1 cellular context compared by ENCODE assay signal in the genomic region with DNA sequence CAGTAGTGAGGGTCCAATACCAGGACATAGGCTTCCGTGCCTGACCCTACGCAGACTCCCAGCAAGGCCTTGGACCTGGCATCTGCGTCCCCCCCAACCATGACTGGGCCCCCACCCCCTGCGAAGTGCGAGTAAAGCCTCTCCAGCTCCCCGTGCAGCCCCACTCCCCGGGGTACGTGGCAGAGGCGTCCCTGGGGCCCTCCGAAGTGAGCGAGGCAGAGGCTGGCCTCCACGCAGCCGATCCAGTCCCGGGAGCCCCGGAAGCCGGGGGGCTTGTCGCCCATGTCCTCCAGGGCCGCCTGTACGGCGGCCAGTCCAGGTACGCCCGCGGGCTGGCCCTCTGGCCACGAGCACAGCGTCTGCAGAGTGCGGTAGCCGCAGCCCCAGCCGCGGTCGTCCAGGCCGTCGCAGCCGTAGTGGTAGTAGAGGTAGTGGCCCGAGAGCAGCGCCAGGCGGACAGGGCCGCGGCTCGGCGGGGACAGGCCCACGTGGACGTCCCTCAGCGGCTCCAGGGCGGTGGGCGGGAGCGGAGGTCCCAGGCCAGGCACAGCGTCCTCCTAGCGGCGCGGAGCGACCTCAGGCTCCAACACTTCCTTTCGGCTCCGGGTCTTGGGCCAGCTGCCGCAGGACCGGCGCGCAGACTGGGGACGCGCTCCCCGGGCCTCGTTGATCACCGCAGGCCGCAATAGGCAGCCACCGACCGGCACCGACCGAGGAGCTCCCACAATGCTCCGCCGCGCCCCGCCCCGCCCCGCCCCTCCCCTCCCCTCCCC.
TF ChIP-seq lines count a peak whose summit lies in the region.

A gene (minus strand): TSS at position 728 of the 773 bp plus-strand sequence. CDS start 444 bp downstream, at position 284.

TF ChIP-seq in HepG2, 621 proteins besides CTCF, POLR2A, EP300 and RAD21 (continued from another document and continues in another):
- TF ChIP-seq, protein P1, sequence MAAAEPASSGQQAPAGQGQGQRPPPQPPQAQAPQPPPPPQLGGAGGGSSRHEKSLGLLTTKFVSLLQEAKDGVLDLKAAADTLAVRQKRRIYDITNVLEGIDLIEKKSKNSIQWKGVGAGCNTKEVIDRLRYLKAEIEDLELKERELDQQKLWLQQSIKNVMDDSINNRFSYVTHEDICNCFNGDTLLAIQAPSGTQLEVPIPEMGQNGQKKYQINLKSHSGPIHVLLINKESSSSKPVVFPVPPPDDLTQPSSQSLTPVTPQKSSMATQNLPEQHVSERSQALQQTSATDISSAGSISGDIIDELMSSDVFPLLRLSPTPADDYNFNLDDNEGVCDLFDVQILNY (CRISPR knock-in tag; conservative IDR thresholded peaks at IDR 0.05): peak; percentile 69
- TF ChIP-seq BCL6 (CRISPR knock-in tag; IDR thresholded peaks at IDR 0.05): peak; percentile 39; the same call in 1 of the 2 replicates
- TF ChIP-seq ZIK1 (CRISPR knock-in tag; IDR thresholded peaks at IDR 0.05; ENCODE audit: borderline replicate concordance, low read depth): 0 out of 2 replicates have a peak, but pooled peaks have one; percentile 74
- 0 out of 2 replicates have a peak, but pooled peaks have one; percentile 21 for TF ChIP-seq ZNF263 (CRISPR knock-in tag; IDR thresholded peaks at IDR 0.05)
- TF ChIP-seq, protein P2, sequence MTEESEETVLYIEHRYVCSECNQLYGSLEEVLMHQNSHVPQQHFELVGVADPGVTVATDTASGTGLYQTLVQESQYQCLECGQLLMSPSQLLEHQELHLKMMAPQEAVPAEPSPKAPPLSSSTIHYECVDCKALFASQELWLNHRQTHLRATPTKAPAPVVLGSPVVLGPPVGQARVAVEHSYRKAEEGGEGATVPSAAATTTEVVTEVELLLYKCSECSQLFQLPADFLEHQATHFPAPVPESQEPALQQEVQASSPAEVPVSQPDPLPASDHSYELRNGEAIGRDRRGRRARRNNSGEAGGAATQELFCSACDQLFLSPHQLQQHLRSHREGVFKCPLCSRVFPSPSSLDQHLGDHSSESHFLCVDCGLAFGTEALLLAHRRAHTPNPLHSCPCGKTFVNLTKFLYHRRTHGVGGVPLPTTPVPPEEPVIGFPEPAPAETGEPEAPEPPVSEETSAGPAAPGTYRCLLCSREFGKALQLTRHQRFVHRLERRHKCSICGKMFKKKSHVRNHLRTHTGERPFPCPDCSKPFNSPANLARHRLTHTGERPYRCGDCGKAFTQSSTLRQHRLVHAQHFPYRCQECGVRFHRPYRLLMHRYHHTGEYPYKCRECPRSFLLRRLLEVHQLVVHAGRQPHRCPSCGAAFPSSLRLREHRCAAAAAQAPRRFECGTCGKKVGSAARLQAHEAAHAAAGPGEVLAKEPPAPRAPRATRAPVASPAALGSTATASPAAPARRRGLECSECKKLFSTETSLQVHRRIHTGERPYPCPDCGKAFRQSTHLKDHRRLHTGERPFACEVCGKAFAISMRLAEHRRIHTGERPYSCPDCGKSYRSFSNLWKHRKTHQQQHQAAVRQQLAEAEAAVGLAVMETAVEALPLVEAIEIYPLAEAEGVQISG (CRISPR knock-in tag; IDR thresholded peaks at IDR 0.05): peak; percentile 72; the same call in 1 of the 2 replicates
- peak; percentile 92; the same call in 1 of the 2 replicates for TF ChIP-seq ZNF772 (CRISPR knock-in tag; IDR thresholded peaks at IDR 0.05)
- TF ChIP-seq ZNF530 (CRISPR knock-in tag; IDR thresholded peaks at IDR 0.05; ENCODE audit: low read depth): peak; percentile 61; the same call in 1 of the 2 replicates
- TF ChIP-seq TP53 (CRISPR knock-in tag; conservative IDR thresholded peaks at IDR 0.05): no peak
- no peak for TF ChIP-seq MLLT10 (CRISPR knock-in tag; IDR thresholded peaks at IDR 0.05)
- peak; percentile 66; the same call in 1 of the 2 replicates for TF ChIP-seq RFXAP (CRISPR knock-in tag; IDR thresholded peaks at IDR 0.05; ENCODE audit: borderline replicate concordance)
- 0 out of 2 replicates have a peak, but pooled peaks have one; percentile 53 for TF ChIP-seq POLR2AphosphoS5 (IDR thresholded peaks at IDR 0.05; ENCODE audit: low read depth, low read length)
- TF ChIP-seq MED8 (CRISPR knock-in tag; IDR thresholded peaks at IDR 0.05; ENCODE audit: insufficient replicate concordance): peak; percentile 69
- peak; percentile 88 for TF ChIP-seq ARNT2 (CRISPR knock-in tag; IDR thresholded peaks at IDR 0.05; ENCODE audit: low read depth)
- no peak for TF ChIP-seq DPF2 (CRISPR knock-in tag; IDR thresholded peaks at IDR 0.05; ENCODE audit: borderline replicate concordance, low read depth)
- no peak for TF ChIP-seq ZNF589 (CRISPR knock-in tag; conservative IDR thresholded peaks at IDR 0.05)
- TF ChIP-seq, protein P3, sequence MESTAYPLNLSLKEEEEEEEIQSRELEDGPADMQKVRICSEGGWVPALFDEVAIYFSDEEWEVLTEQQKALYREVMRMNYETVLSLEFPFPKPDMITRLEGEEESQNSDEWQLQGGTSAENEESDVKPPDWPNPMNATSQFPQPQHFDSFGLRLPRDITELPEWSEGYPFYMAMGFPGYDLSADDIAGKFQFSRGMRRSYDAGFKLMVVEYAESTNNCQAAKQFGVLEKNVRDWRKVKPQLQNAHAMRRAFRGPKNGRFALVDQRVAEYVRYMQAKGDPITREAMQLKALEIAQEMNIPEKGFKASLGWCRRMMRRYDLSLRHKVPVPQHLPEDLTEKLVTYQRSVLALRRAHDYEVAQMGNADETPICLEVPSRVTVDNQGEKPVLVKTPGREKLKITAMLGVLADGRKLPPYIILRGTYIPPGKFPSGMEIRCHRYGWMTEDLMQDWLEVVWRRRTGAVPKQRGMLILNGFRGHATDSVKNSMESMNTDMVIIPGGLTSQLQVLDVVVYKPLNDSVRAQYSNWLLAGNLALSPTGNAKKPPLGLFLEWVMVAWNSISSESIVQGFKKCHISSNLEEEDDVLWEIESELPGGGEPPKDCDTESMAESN (CRISPR knock-in tag; conservative IDR thresholded peaks at IDR 0.05): peak; percentile 90
- peak; percentile 93 for TF ChIP-seq KDM5B (CRISPR knock-in tag; IDR thresholded peaks at IDR 0.05; ENCODE audit: borderline replicate concordance)
- TF ChIP-seq TAF1 (CRISPR knock-in tag; IDR thresholded peaks at IDR 0.05): peak; percentile 83; the same call in 1 of the 2 replicates
- TF ChIP-seq, protein P4, sequence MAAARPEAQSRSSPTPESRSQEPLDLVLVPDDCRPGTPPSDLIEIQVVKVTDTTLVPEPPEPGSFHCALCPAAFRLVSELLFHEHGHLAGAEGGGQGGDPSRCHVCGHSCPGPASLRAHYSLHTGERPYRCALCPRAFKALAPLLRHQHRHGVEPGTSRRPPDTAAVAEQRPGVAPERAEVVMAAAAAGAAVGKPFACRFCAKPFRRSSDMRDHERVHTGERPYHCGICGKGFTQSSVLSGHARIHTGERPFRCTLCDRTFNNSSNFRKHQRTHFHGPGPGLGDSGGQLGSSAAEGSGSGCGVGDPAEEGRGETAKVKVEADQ (CRISPR knock-in tag; IDR thresholded peaks at IDR 0.05; ENCODE audit: borderline replicate concordance): no peak
- peak; percentile 10; the same call in 1 of the 2 replicates for TF ChIP-seq RXRB (CRISPR knock-in tag; IDR thresholded peaks at IDR 0.05; ENCODE audit: borderline replicate concordance)
- TF ChIP-seq ZFP90 (CRISPR knock-in tag; IDR thresholded peaks at IDR 0.05; ENCODE audit: borderline replicate concordance): peak; percentile 52; the same call in 1 of the 2 replicates
- peak; percentile 11 for TF ChIP-seq RBM39 (IDR thresholded peaks at IDR 0.05; ENCODE audit: low read depth, low read length, poor library complexity, severe bottlenecking)
- TF ChIP-seq ERF (CRISPR knock-in tag; IDR thresholded peaks at IDR 0.05): peak; percentile 74
- TF ChIP-seq PHF5A (CRISPR knock-in tag; IDR thresholded peaks at IDR 0.05; ENCODE audit: low read depth, unreplicated experiment): no peak
- no peak for TF ChIP-seq XRCC5 (optimal IDR thresholded peaks at IDR 0.05; ENCODE audit: low read length)
- no peak for TF ChIP-seq ZNF354B (CRISPR knock-in tag; IDR thresholded peaks at IDR 0.05)
- peak; percentile 96 for TF ChIP-seq PHF8 (CRISPR knock-in tag; IDR thresholded peaks at IDR 0.05)
- TF ChIP-seq CBFB (CRISPR knock-in tag; IDR thresholded peaks at IDR 0.05): peak; percentile 63
- TF ChIP-seq, protein P5, sequence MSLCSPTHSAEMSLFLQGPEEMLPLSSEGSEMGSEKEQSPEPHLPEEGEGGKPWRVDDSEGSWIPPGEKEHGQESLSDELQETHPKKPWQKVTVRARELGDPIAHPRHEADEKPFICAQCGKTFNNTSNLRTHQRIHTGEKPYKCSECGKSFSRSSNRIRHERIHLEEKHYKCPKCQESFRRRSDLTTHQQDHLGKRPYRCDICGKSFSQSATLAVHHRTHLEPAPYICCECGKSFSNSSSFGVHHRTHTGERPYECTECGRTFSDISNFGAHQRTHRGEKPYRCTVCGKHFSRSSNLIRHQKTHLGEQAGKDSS (CRISPR knock-in tag; IDR thresholded peaks at IDR 0.05; ENCODE audit: borderline replicate concordance, low read depth): 0 out of 2 replicates have a peak, but pooled peaks have one; percentile 24
- TF ChIP-seq, protein P6, sequence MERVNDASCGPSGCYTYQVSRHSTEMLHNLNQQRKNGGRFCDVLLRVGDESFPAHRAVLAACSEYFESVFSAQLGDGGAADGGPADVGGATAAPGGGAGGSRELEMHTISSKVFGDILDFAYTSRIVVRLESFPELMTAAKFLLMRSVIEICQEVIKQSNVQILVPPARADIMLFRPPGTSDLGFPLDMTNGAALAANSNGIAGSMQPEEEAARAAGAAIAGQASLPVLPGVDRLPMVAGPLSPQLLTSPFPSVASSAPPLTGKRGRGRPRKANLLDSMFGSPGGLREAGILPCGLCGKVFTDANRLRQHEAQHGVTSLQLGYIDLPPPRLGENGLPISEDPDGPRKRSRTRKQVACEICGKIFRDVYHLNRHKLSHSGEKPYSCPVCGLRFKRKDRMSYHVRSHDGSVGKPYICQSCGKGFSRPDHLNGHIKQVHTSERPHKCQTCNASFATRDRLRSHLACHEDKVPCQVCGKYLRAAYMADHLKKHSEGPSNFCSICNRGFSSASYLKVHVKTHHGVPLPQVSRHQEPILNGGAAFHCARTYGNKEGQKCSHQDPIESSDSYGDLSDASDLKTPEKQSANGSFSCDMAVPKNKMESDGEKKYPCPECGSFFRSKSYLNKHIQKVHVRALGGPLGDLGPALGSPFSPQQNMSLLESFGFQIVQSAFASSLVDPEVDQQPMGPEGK (CRISPR knock-in tag; IDR thresholded peaks at IDR 0.05): peak; percentile 51; the same call in 1 of the 2 replicates
- TF ChIP-seq KDM4B (CRISPR knock-in tag; IDR thresholded peaks at IDR 0.05): 0 out of 2 replicates have a peak, but pooled peaks have one; percentile 23
- TF ChIP-seq ZNF207 (IDR thresholded peaks at IDR 0.05; ENCODE audit: borderline replicate concordance): no peak
- TF ChIP-seq FOSL2 (CRISPR knock-in tag; IDR thresholded peaks at IDR 0.05): 0 out of 2 replicates have a peak, but pooled peaks have one; percentile 3
- TF ChIP-seq, protein P7, sequence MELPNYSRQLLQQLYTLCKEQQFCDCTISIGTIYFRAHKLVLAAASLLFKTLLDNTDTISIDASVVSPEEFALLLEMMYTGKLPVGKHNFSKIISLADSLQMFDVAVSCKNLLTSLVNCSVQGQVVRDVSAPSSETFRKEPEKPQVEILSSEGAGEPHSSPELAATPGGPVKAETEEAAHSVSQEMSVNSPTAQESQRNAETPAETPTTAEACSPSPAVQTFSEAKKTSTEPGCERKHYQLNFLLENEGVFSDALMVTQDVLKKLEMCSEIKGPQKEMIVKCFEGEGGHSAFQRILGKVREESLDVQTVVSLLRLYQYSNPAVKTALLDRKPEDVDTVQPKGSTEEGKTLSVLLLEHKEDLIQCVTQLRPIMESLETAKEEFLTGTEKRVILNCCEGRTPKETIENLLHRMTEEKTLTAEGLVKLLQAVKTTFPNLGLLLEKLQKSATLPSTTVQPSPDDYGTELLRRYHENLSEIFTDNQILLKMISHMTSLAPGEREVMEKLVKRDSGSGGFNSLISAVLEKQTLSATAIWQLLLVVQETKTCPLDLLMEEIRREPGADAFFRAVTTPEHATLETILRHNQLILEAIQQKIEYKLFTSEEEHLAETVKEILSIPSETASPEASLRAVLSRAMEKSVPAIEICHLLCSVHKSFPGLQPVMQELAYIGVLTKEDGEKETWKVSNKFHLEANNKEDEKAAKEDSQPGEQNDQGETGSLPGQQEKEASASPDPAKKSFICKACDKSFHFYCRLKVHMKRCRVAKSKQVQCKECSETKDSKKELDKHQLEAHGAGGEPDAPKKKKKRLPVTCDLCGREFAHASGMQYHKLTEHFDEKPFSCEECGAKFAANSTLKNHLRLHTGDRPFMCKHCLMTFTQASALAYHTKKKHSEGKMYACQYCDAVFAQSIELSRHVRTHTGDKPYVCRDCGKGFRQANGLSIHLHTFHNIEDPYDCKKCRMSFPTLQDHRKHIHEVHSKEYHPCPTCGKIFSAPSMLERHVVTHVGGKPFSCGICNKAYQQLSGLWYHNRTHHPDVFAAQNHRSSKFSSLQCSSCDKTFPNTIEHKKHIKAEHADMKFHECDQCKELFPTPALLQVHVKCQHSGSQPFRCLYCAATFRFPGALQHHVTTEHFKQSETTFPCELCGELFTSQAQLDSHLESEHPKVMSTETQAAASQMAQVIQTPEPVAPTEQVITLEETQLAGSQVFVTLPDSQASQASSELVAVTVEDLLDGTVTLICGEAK (IDR thresholded peaks at IDR 0.05): no peak
- TF ChIP-seq, protein P7 (CRISPR knock-in tag; IDR thresholded peaks at IDR 0.05): peak; percentile 72
- no peak for TF ChIP-seq SYNCRIP (IDR thresholded peaks at IDR 0.05; ENCODE audit: insufficient read depth, low read depth, low read length)
- peak; percentile 88 for TF ChIP-seq ZNF737 (CRISPR knock-in tag; IDR thresholded peaks at IDR 0.05; ENCODE audit: borderline replicate concordance)
- TF ChIP-seq, protein P8, sequence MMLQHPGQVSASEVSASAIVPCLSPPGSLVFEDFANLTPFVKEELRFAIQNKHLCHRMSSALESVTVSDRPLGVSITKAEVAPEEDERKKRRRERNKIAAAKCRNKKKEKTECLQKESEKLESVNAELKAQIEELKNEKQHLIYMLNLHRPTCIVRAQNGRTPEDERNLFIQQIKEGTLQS (CRISPR knock-in tag; IDR thresholded peaks at IDR 0.05): 0 out of 2 replicates have a peak, but pooled peaks have one; percentile 22
